In genomic region chr3:54863806-54864205, GRCh38 we compare ENCODE assay signal across 19 cellular contexts.
DNase-seq lines count a peak whose midpoint lies in the region; FAIRE-seq and TF ChIP-seq lines count a peak whose summit lies in the region.
"Had no signal": no experiment of that assay in that cellular context is flagged by ENCODE, and none has a peak within 500 bp of the region (broad histone marks: within the 10 kb centered on the region; RNA-seq: fewer than 3 reads in every experiment).

No MANE protein-coding gene starts in this region.

- peak overlapping the region; percentile 78 to 94 (median 86) for H3K4me2 ChIP-seq in BLaER1 treated with 17β-estradiol and CSF1 and Interleukin-3, amounts not matched to agents 10 nM and 100 nM
- H3K4me2 ChIP-seq in keratinocyte (ENCODE audit: control insufficient read depth, extremely low read depth, insufficient read depth, low read depth, low read length) (peak overlapping the region; percentile 49), parathyroid adenoma (ENCODE audit: low read length) (peak overlapping the region; percentile 36)

- H3K4me3 Mint-ChIP-seq in CD14-positive monocyte = no peak overlapping the region
- H3K4me3 Mint-ChIP-seq: CD8-positive, alpha-beta T cell had no signal

- H3K9me1 ChIP-seq in keratinocyte (ENCODE audit: control insufficient read depth, extremely low read depth, insufficient read depth, low read length) = no peaks in the 10 kb centered on the region

- no peak for TF ChIP-seq CTCF in keratinocyte (optimal IDR thresholded peaks at IDR 0.05 in 1 of 3, IDR thresholded peaks at IDR 0.05 in 1 of 3, conservative IDR thresholded peaks at IDR 0.05 in 1 of 3; ENCODE audit: extremely low read depth in 1 of 3, insufficient read depth in 2 of 3, low read length in 3 of 3)
- TF ChIP-seq CTCF in parathyroid adenoma (IDR thresholded peaks at IDR 0.05) = no peak
- no peak for TF ChIP-seq CTCF in CD14-positive monocyte (IDR thresholded peaks at IDR 0.05)

- peaks cover 57 to 80% (median 69%) of the 10 kb centered on the region in 10 experiments for H3K4me1 ChIP-seq in BLaER1 treated with 17β-estradiol and CSF1 and Interleukin-3, amounts not matched to agents 10 nM and 100 nM
- H3K4me1 ChIP-seq in keratinocyte (ENCODE audit: control insufficient read depth, extremely low read depth, insufficient read depth, low read length) (peaks cover 17% of the 10 kb centered on the region), parathyroid adenoma (peaks cover 60% of the 10 kb centered on the region)
- H3K4me1 ChIP-seq: Caco-2, HAP-1 had no signal

- H3K9ac ChIP-seq in BLaER1 treated with 17β-estradiol and CSF1 and Interleukin-3, amounts not matched to agents 10 nM and 100 nM = peak overlapping the region in 7 of 11 experiments; percentile 24 to 68 (median 54); a peak in 13 of 22 replicates
- H3K9ac ChIP-seq in keratinocyte (ENCODE audit: control insufficient read depth, extremely low read depth, insufficient read depth, low read length) = no peak overlapping the region
- peak overlapping the region; percentile 33 for H3K9ac ChIP-seq in parathyroid adenoma

- H3K27ac Mint-ChIP-seq in CD14-positive monocyte = peak overlapping the region in 1 of 7 donors; percentile 10
- H3K27ac Mint-ChIP-seq: CD8-positive, alpha-beta T cell had no signal

- H2AFZ ChIP-seq in keratinocyte (ENCODE audit: control insufficient read depth, low read length) = peak overlapping the region; percentile 21
- peak overlapping the region; percentile 52 for H2AFZ ChIP-seq in parathyroid adenoma

- peak overlapping the region in 3 of 10 experiments; percentile 10 to 32 (median 16); a peak in 4 of 20 replicates for H3K4me3 ChIP-seq in BLaER1 treated with 17β-estradiol and CSF1 and Interleukin-3, amounts not matched to agents 10 nM and 100 nM
- H3K4me3 ChIP-seq in keratinocyte (ENCODE audit: control insufficient read depth in 2 of 3, extremely low read depth in 1 of 3, insufficient read depth in 2 of 3, low read depth in 1 of 3, low read length in 3 of 3) = no peak overlapping the region
- no peak overlapping the region for H3K4me3 ChIP-seq in parathyroid adenoma (ENCODE audit: low read depth, low read length)
- H3K4me3 ChIP-seq: HAP-1 had no signal

- no peaks in the 10 kb centered on the region for H3K9me3 ChIP-seq in BLaER1 treated with 17β-estradiol and CSF1 and Interleukin-3, amounts not matched to agents 10 nM and 100 nM (replicated peaks in 1 of 11)
- H3K9me3 ChIP-seq in keratinocyte (ENCODE audit: control insufficient read depth, low read depth, low read length) (no peaks in the 10 kb centered on the region), parathyroid adenoma (ENCODE audit: control insufficient read depth, low read length) (no peaks in the 10 kb centered on the region)
- H3K9me3 ChIP-seq: Caco-2, HAP-1 had no signal

- no peaks in the 10 kb centered on the region for H4K20me1 ChIP-seq in BLaER1 treated with 17β-estradiol and CSF1 and Interleukin-3, amounts not matched to agents 10 nM and 100 nM
- H4K20me1 ChIP-seq in keratinocyte (ENCODE audit: control insufficient read depth, extremely low read depth, insufficient read depth, low read length) = no peaks in the 10 kb centered on the region

- dilution Hi-C loops in keratinocyte (cut with MboI; ENCODE audit: extremely low pct_ligation_motif_present, low sequenced_read_pairs) = no loop called here

- no peaks in the 10 kb centered on the region for H3K36me3 Mint-ChIP-seq in CD14-positive monocyte
- H3K36me3 Mint-ChIP-seq: CD8-positive, alpha-beta T cell had no signal

- FAIRE-seq in keratinocyte (lab: Jason Lieb, UNC) = no peak
- no peak for FAIRE-seq in frontal cortex (lab: Jason Lieb, UNC)
- FAIRE-seq: GM12892, H1, HepG2, HTR-8/SVneo had no signal

- H3K79me2 ChIP-seq in keratinocyte (ENCODE audit: control insufficient read depth, insufficient read depth, low read length) (no peaks in the 10 kb centered on the region), parathyroid adenoma (no peaks in the 10 kb centered on the region)

- intact Hi-C loops in CD14-positive monocyte (cut with micrococcal nuclease) = no loop called here

- no peaks in the 10 kb centered on the region for H3K27me3 ChIP-seq in BLaER1 treated with 17β-estradiol and CSF1 and Interleukin-3, amounts not matched to agents 10 nM and 100 nM
- no peaks in the 10 kb centered on the region for H3K27me3 ChIP-seq in keratinocyte (ENCODE audit: control insufficient read depth, extremely low read depth, insufficient read depth, low read length)
- no peaks in the 10 kb centered on the region for H3K27me3 ChIP-seq in parathyroid adenoma (ENCODE audit: control insufficient read depth, insufficient read depth, low read length)

- peaks cover 0 to 3% (median 0%) of the 10 kb centered on the region in 7 donors for H3K9me3 Mint-ChIP-seq in CD14-positive monocyte
- H3K9me3 Mint-ChIP-seq: CD8-positive, alpha-beta T cell had no signal

- peaks cover 0 to 10% (median 2%) of the 10 kb centered on the region in 3 donors for H3K27me3 Mint-ChIP-seq in CD14-positive monocyte (ENCODE audit: low read depth in 3 of 3)

- peak overlapping the region in 9 of 11 experiments; percentile 74 to 87 (median 79); a peak in 18 of 22 replicates for H3K27ac ChIP-seq in BLaER1 treated with 17β-estradiol and CSF1 and Interleukin-3, amounts not matched to agents 10 nM and 100 nM
- H3K27ac ChIP-seq in keratinocyte (ENCODE audit: control insufficient read depth, insufficient read depth, low read length) = no peak overlapping the region
- H3K27ac ChIP-seq in parathyroid adenoma = peak overlapping the region; percentile 91
- H3K27ac ChIP-seq: C4-2B had no signal

- H3K4me1 Mint-ChIP-seq in CD14-positive monocyte = peaks cover 14% of the 10 kb centered on the region

- H3K36me3 ChIP-seq in BLaER1 treated with 17β-estradiol and CSF1 and Interleukin-3, amounts not matched to agents 10 nM and 100 nM = no peaks in the 10 kb centered on the region
- no peaks in the 10 kb centered on the region for H3K36me3 ChIP-seq in keratinocyte (ENCODE audit: control insufficient read depth in 2 of 2, extremely low read depth in 1 of 2, insufficient read depth in 2 of 2, low read length in 2 of 2)
- no peaks in the 10 kb centered on the region for H3K36me3 ChIP-seq in parathyroid adenoma (ENCODE audit: control insufficient read depth, insufficient read depth, low read length)
- H3K36me3 ChIP-seq: HAP-1 had no signal

- DNase-seq in RPMI7951 (ENCODE audit: low read depth) (peak; percentile 88), keratinocyte (ENCODE audit: low read depth, low spot score) (no peak), putamen (ENCODE audit: low spot score) (no peak), CD14-positive monocyte (ENCODE audit: low spot score) (no peak), frontal cortex (ENCODE audit: low spot score in 2 of 2) (no peak)
- DNase-seq in activated effector memory CD4-positive, alpha-beta T cell treated with Interleukin-2 at 50 U/mL for 16 hours = no peak
- DNase-seq: 8988T; Caco-2; CD8-positive, alpha-beta T cell; DND-41; GDM1 had no signal

Comparison
In these comparisons a context has a peak if more than half of its experiments do, and no peak if none do; other contexts are left out.
1. H3K4me2 ChIP-seq: peak in every context shown above with its lines; median percentile 86 in BLaER1 treated with 17β-estradiol and CSF1 and Interleukin-3, amounts not matched to agents 10 nM and 100 nM; 49 in keratinocyte; 36 in parathyroid adenoma.